ENCODE assay signal across 1 cellular context in genomic region chr6:157323114-157323923, GRCh38.
TF ChIP-seq lines count a peak whose summit lies in the region.

TMEM242 (minus strand) TSS chr6:157323519; CDS start chr6:157323499, 20 bp downstream.

TF ChIP-seq in K562, 482 proteins besides CTCF, POLR2A, EP300 and RAD21 (continued from another document and continues in another):
- peak; percentile 82 for TF ChIP-seq CHD7 (IDR thresholded peaks at IDR 0.05; ENCODE audit: low read depth, low read length)
- TF ChIP-seq JUNB (CRISPR knock-in tag; conservative IDR thresholded peaks at IDR 0.05) = 0 out of 2 replicates have a peak, but pooled peaks have one; percentile 29
- TF ChIP-seq NKRF (IDR thresholded peaks at IDR 0.05; ENCODE audit: borderline replicate concordance) = peak; percentile 80; the same call in 1 of the 2 replicates
- peak; percentile 80; the same call in 1 of the 2 replicates for TF ChIP-seq NFATC3 (IDR thresholded peaks at IDR 0.05)
- 0 out of 2 replicates have a peak, but pooled peaks have one; percentile 82 for TF ChIP-seq RBM14 (IDR thresholded peaks at IDR 0.05; ENCODE audit: borderline replicate concordance, insufficient read depth, low read depth, low read length)
- peak; percentile 54; the same call in 1 of the 2 replicates for TF ChIP-seq ZNF23 (CRISPR knock-in tag; IDR thresholded peaks at IDR 0.05)
- no peak for TF ChIP-seq MAFK (IDR thresholded peaks at IDR 0.05; ENCODE audit: low read length)
- peak; percentile 77 for TF ChIP-seq CCNT2 (IDR thresholded peaks at IDR 0.05; ENCODE audit: borderline replicate concordance, extremely low read depth, insufficient read length, low read depth, low read length)
- TF ChIP-seq SMARCE1 (IDR thresholded peaks at IDR 0.05) = peak; percentile 38; the same call in 1 of the 2 replicates
- TF ChIP-seq ZNF584 (CRISPR knock-in tag; IDR thresholded peaks at IDR 0.05; ENCODE audit: low read depth) = 0 out of 2 replicates have a peak, but pooled peaks have one; percentile 74
- TF ChIP-seq NR4A1 (CRISPR knock-in tag; IDR thresholded peaks at IDR 0.05) = no peak
- peak; percentile 87 for TF ChIP-seq NR4A1 (tag; IDR thresholded peaks at IDR 0.05)
- peak; percentile 91; the same call in 1 of the 2 replicates for TF ChIP-seq GTF2F1 (IDR thresholded peaks at IDR 0.05; ENCODE audit: low read depth, low read length)
- peak; percentile 6; the same call in 1 of the 2 replicates for TF ChIP-seq HOMEZ (CRISPR knock-in tag; IDR thresholded peaks at IDR 0.05)
- no peak for TF ChIP-seq LEF1 (IDR thresholded peaks at IDR 0.05)
- peak; percentile 62; the same call in 1 of the 2 replicates for TF ChIP-seq CBX5 (IDR thresholded peaks at IDR 0.05; ENCODE audit: borderline replicate concordance, low read depth)
- TF ChIP-seq SP1 (CRISPR knock-in tag; IDR thresholded peaks at IDR 0.05) = peak; percentile 99
- peak; percentile 66; the same call in 1 of the 2 replicates for TF ChIP-seq MAX (CRISPR knock-in tag; IDR thresholded peaks at IDR 0.05)
- TF ChIP-seq CGGBP1 (CRISPR knock-in tag; IDR thresholded peaks at IDR 0.05) = peak; percentile 94
- peak; percentile 97 for TF ChIP-seq TBP (optimal IDR thresholded peaks at IDR 0.05; ENCODE audit: low read depth, low read length)
- TF ChIP-seq HINFP (tag; conservative IDR thresholded peaks at IDR 0.05; ENCODE audit: low read depth) = peak; percentile 10; the same call in 1 of the 2 replicates
- peak; percentile 88 for TF ChIP-seq CREM (IDR thresholded peaks at IDR 0.05; ENCODE audit: low read depth)
- peak; percentile 71; the same call in 1 of the 2 replicates for TF ChIP-seq ETV1 (tag; conservative IDR thresholded peaks at IDR 0.05; ENCODE audit: low read depth)
- TF ChIP-seq ETS2 (tag; IDR thresholded peaks at IDR 0.05; ENCODE audit: borderline replicate concordance, poor library complexity, severe bottlenecking) = no peak
- TF ChIP-seq ZFPM2 (CRISPR knock-in tag; IDR thresholded peaks at IDR 0.05) = no peak
- TF ChIP-seq TEAD2 (tag; IDR thresholded peaks at IDR 0.05) = peak; percentile 23; the same call in 1 of the 2 replicates
- peak; percentile 98 for TF ChIP-seq RB1 (IDR thresholded peaks at IDR 0.05; ENCODE audit: low read depth)
- TF ChIP-seq USF2 (CRISPR knock-in tag; IDR thresholded peaks at IDR 0.05) = no peak
- TF ChIP-seq SMARCA5 (IDR thresholded peaks at IDR 0.05) = no peak
- peak in 1 of 2 experiments; percentile 67; a peak in 1 of 4 replicates for TF ChIP-seq MLLT1 (IDR thresholded peaks at IDR 0.05)
- no peak for TF ChIP-seq HDGF (IDR thresholded peaks at IDR 0.05)
- TF ChIP-seq ZNF263 (CRISPR knock-in tag; IDR thresholded peaks at IDR 0.05; ENCODE audit: borderline replicate concordance) = peak; percentile 98
- TF ChIP-seq PRPF4 (IDR thresholded peaks at IDR 0.05; ENCODE audit: insufficient read depth, low read depth, low read length, poor library complexity, severe bottlenecking) = peak; percentile 58
- no peak for TF ChIP-seq SRSF3 (IDR thresholded peaks at IDR 0.05; ENCODE audit: insufficient read depth, low read length)
- peak; percentile 70; the same call in 1 of the 2 replicates for TF ChIP-seq DMBX1 (CRISPR knock-in tag; IDR thresholded peaks at IDR 0.05; ENCODE audit: borderline replicate concordance)
- 0 out of 2 replicates have a peak, but pooled peaks have one; percentile 10 for TF ChIP-seq ZNF212 (CRISPR knock-in tag; IDR thresholded peaks at IDR 0.05)
- TF ChIP-seq ZFP91 (CRISPR knock-in tag; IDR thresholded peaks at IDR 0.05) = peak; percentile 23; the same call in 1 of the 2 replicates
- TF ChIP-seq GABPB2 (CRISPR knock-in tag; conservative IDR thresholded peaks at IDR 0.05) = no peak
- TF ChIP-seq ZNF133 (CRISPR knock-in tag; IDR thresholded peaks at IDR 0.05) = no peak
- TF ChIP-seq DIDO1 (tag; IDR thresholded peaks at IDR 0.05; ENCODE audit: low read depth) = peak; percentile 98
